1 cellular context compared by ENCODE assay signal in genomic region chr3:144502398-144502797, GRCh38.
TF ChIP-seq lines count a peak whose summit lies in the region.

No MANE protein-coding gene starts in this region.

TF ChIP-seq in H1, 55 proteins besides CTCF, POLR2A, EP300 and RAD21:
- TF ChIP-seq YY1 (IDR thresholded peaks at IDR 0.05; ENCODE audit: low read depth, low read length) (0 out of 2 replicates have a peak, but pooled peaks have one; percentile 44), EGR1 (IDR thresholded peaks at IDR 0.05; ENCODE audit: borderline replicate concordance, low read depth, low read length) (no peak)
